32 cellular contexts compared by ENCODE assay signal in the genomic region with DNA sequence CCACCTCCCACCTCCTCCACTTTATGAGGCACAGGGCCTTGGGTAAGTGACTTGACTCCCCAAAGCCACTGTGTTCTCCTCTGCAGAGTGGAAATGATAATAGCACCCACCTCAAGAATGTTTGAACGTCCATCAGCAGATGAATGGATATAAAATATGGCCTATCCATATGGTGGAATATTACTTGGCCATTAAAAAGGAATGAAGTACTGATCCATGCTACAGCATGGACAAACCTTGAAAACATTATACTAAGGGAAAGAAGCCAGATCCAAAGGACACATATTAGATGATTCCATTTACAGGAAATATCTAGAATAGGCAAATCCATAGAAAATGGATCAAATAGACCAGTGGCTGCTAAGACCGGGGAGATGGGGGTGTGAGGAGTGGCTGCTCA. TPM values are rescaled to one million over a fixed set of nuclear protein-coding genes. Genes with fewer than 3 reads are reported as not detected.
"Had no signal": no experiment of that assay in that cellular context is flagged by ENCODE, and none has a peak within 500 bp of the region (broad histone marks: within the 10 kb centered on the region; RNA-seq: fewer than 3 reads in every experiment).

No MANE protein-coding gene starts in this region.

- H3K27ac Mint-ChIP-seq: stimulated activated effector memory CD8-positive, alpha-beta T cell treated with anti-CD3 and anti-CD28 coated beads, Interleukin-12 subunit alpha, Interleukin-12 subunit beta, amount 100 ng/mL, for 72 hours; stimulated activated memory B cell treated with anti-CD40 and anti-IgM and Interleukin-4, amounts not matched to agents 10 μg/mL and 1 μg/mL and 100 μg/mL, for 72 hours; stimulated activated naive B cell treated with anti-CD40 and anti-IgM and Interleukin-4, amounts not matched to agents 10 μg/mL and 1 μg/mL and 100 μg/mL, for 72 hours; stimulated activated naive CD8-positive, alpha-beta T cell treated with anti-CD3 and anti-CD28 coated beads, Interleukin-15, amount 100 ng/mL, for 72 hours; stimulated activated naive CD8-positive, alpha-beta T cell treated with anti-CD3 and anti-CD28 coated beads, Interleukin-15, Interleukin-2, amounts not matched to agents 100 ng/mL and 50 ng/mL, for 24 hours; type B pancreatic cell had no signal

- ATAC-seq: stimulated activated effector memory CD8-positive, alpha-beta T cell treated with anti-CD3 and anti-CD28 coated beads, Interleukin-12 subunit alpha, Interleukin-12 subunit beta, amount 100 ng/mL, for 72 hours; stimulated activated memory B cell treated with anti-CD40 and anti-IgM and Interleukin-4, amounts not matched to agents 10 μg/mL and 1 μg/mL and 100 μg/mL, for 72 hours; stimulated activated naive B cell treated with anti-CD40 and anti-IgM and Interleukin-4, amounts not matched to agents 10 μg/mL and 1 μg/mL and 100 μg/mL, for 72 hours; stimulated activated naive CD8-positive, alpha-beta T cell treated with anti-CD3 and anti-CD28 coated beads, Interleukin-15, amount 100 ng/mL, for 72 hours; stimulated activated naive CD8-positive, alpha-beta T cell treated with anti-CD3 and anti-CD28 coated beads, Interleukin-15, Interleukin-2, amounts not matched to agents 100 U/mL and 50 U/mL, for 24 hours; upper lobe of right lung had no signal

- H3K4me1 ChIP-seq: testis, thyroid gland, tibial artery, tibial nerve, transverse colon, upper lobe of left lung, upper lobe of right lung, uterus, vagina had no signal

- H3K27ac ChIP-seq: stomach, suprapubic skin, testis, thoracic aorta, thyroid gland, tibial artery, tibial nerve, transverse colon, upper lobe of left lung, upper lobe of right lung, uterus, vagina had no signal

- H3K9me3 ChIP-seq: suprapubic skin, testis, thoracic aorta, thyroid gland, tibial nerve, transverse colon, upper lobe of left lung, upper lobe of right lung, uterus, vagina had no signal

- H3K36me3 ChIP-seq: stomach, suprapubic skin, thoracic aorta, thyroid gland, tibial artery, tibial nerve, transverse colon, upper lobe of left lung, upper lobe of right lung, uterus, vagina had no signal

- H3K4me3 Mint-ChIP-seq: stimulated activated effector memory CD8-positive, alpha-beta T cell treated with anti-CD3 and anti-CD28 coated beads, Interleukin-12 subunit alpha, Interleukin-12 subunit beta, amount 100 ng/mL, for 72 hours; stimulated activated memory B cell treated with anti-CD40 and anti-IgM and Interleukin-4, amounts not matched to agents 10 μg/mL and 1 μg/mL and 100 μg/mL, for 72 hours; stimulated activated naive B cell treated with anti-CD40 and anti-IgM and Interleukin-4, amounts not matched to agents 10 μg/mL and 1 μg/mL and 100 μg/mL, for 72 hours; stimulated activated naive CD8-positive, alpha-beta T cell treated with anti-CD3 and anti-CD28 coated beads, Interleukin-15, amount 100 ng/mL, for 72 hours; stimulated activated naive CD8-positive, alpha-beta T cell treated with anti-CD3 and anti-CD28 coated beads, Interleukin-15, Interleukin-2, amounts not matched to agents 100 ng/mL and 50 ng/mL, for 24 hours; type B pancreatic cell had no signal

- H3K27me3 ChIP-seq: testis, thyroid gland, upper lobe of left lung, uterus, vagina had no signal

- H3K9me3 Mint-ChIP-seq: stimulated activated effector memory CD8-positive, alpha-beta T cell treated with anti-CD3 and anti-CD28 coated beads, Interleukin-12 subunit alpha, Interleukin-12 subunit beta, amount 100 ng/mL, for 72 hours; stimulated activated memory B cell treated with anti-CD40 and anti-IgM and Interleukin-4, amounts not matched to agents 10 μg/mL and 1 μg/mL and 100 μg/mL, for 72 hours; stimulated activated naive B cell treated with anti-CD40 and anti-IgM and Interleukin-4, amounts not matched to agents 10 μg/mL and 1 μg/mL and 100 μg/mL, for 72 hours; stimulated activated naive CD8-positive, alpha-beta T cell treated with anti-CD3 and anti-CD28 coated beads, Interleukin-15, amount 100 ng/mL, for 72 hours; stimulated activated naive CD8-positive, alpha-beta T cell treated with anti-CD3 and anti-CD28 coated beads, Interleukin-15, Interleukin-2, amounts not matched to agents 100 ng/mL and 50 ng/mL, for 24 hours; type B pancreatic cell had no signal

- H3K4me1 Mint-ChIP-seq: stimulated activated memory B cell treated with anti-CD40 and anti-IgM and Interleukin-4, amounts not matched to agents 10 μg/mL and 1 μg/mL and 100 μg/mL, for 72 hours; stimulated activated naive B cell treated with anti-CD40 and anti-IgM and Interleukin-4, amounts not matched to agents 10 μg/mL and 1 μg/mL and 100 μg/mL, for 72 hours; stimulated activated naive CD8-positive, alpha-beta T cell treated with anti-CD3 and anti-CD28 coated beads, Interleukin-15, amount 100 ng/mL, for 72 hours had no signal

- DNase-seq: stimulated activated CD4-positive, alpha-beta T cell treated with anti-CD3 and anti-CD28 coated beads, Interleukin-2, amount 100 ng/mL, for 48 hours; stimulated activated CD4-positive, alpha-beta T cell treated with anti-CD3 and anti-CD28 coated beads, Interleukin-4, amount 100 ng/mL, for 1 hour; stimulated activated CD4-positive, alpha-beta T cell treated with anti-CD3 and anti-CD28 coated beads, Interleukin-4, amount 100 ng/mL, for 24 hours; stimulated activated CD4-positive, alpha-beta T cell treated with anti-CD3 and anti-CD28 coated beads, Interleukin-4, amount 100 ng/mL, for 4 hours; stimulated activated CD8-positive, alpha-beta memory T cell treated with anti-CD3 and anti-CD28 coated beads, Interleukin-4, amount 100 ng/mL, for 48 hours; stimulated activated naive B cell treated with anti-CD40 and anti-IgM and Interleukin-4, amounts not matched to agents 10 μg/mL and 1 μg/mL and 100 μg/mL, for 72 hours; stimulated activated naive CD4-positive, alpha-beta T cell; stimulated activated naive CD4-positive, alpha-beta T cell treated with Interleukin-2 at 50 U/mL for 16 hours; stimulated activated naive CD8-positive, alpha-beta T cell treated with anti-CD3 and anti-CD28 coated beads, Interleukin-15, amount 100 ng/mL, for 72 hours; stimulated activated naive CD8-positive, alpha-beta T cell treated with anti-CD3 and anti-CD28 coated beads, Interleukin-15, Interleukin-2, amounts not matched to agents 100 U/mL and 50 U/mL, for 24 hours; stomach; substantia nigra; testis; thyroid gland; tibial artery; transverse colon; trophoblast cell; upper lobe of left lung; upper lobe of right lung; uterus had no signal

- H3K36me3 Mint-ChIP-seq: stimulated activated memory B cell treated with anti-CD40 and anti-IgM and Interleukin-4, amounts not matched to agents 10 μg/mL and 1 μg/mL and 100 μg/mL, for 72 hours; stimulated activated naive B cell treated with anti-CD40 and anti-IgM and Interleukin-4, amounts not matched to agents 10 μg/mL and 1 μg/mL and 100 μg/mL, for 72 hours; type B pancreatic cell had no signal

- H3K4me3 ChIP-seq: stomach, suprapubic skin, testis, thoracic aorta, thyroid gland, tibial artery, tibial nerve, transverse colon, upper lobe of left lung, upper lobe of right lung, uterus, vagina had no signal

RNA-seq across cellular contexts. Expression of a gene that starts 50.2 kb away (rescaled TPM):
- total RNA-seq: stomach, subcutaneous adipose tissue, temporal lobe, thoracic aorta, transverse colon, upper lobe of right lung, ureter, urinary bladder, vagina had no signal
- polyA plus RNA-seq: stomach, urinary bladder had no signal
